ENCODE assay signal across 1 cellular context in genomic region chr17:57665696-57666095, GRCh38.
TF ChIP-seq lines count a peak whose summit lies in the region.

No MANE protein-coding gene starts in this region.

TF ChIP-seq in WTC11, 78 proteins besides CTCF, POLR2A, EP300 and RAD21 (continued from another document):
- TF ChIP-seq E2F4 (CRISPR knock-in tag; IDR thresholded peaks at IDR 0.05; ENCODE audit: borderline replicate concordance, low read depth) (no peak), ZNF232 (CRISPR knock-in tag; IDR thresholded peaks at IDR 0.05) (no peak), JAZF1 (CRISPR knock-in tag; IDR thresholded peaks at IDR 0.05) (no peak), MXD4 (CRISPR knock-in tag; IDR thresholded peaks at IDR 0.05; ENCODE audit: borderline replicate concordance) (no peak), ERG (CRISPR knock-in tag; IDR thresholded peaks at IDR 0.05) (no peak)
